13 cellular contexts compared by ENCODE assay signal in genomic region chr12:46356655-46357437, GRCh38. TPM values are rescaled to one million over a fixed set of nuclear protein-coding genes. Genes with fewer than 3 reads are reported as not detected.
DNase-seq lines count a peak whose midpoint lies in the region; ATAC-seq and TF ChIP-seq lines count a peak whose summit lies in the region.
"Had no signal": no experiment of that assay in that cellular context is flagged by ENCODE, and none has a peak within 500 bp of the region (broad histone marks: within the 10 kb centered on the region; RNA-seq: fewer than 3 reads in every experiment).

No MANE protein-coding gene starts in this region.

- ATAC-seq in activated T-helper 17 cell treated with anti-CD3 and anti-CD28 coated beads, Interleukin-2, amount 50 U/mL, for 72 hours (replicated peaks), result peak; percentile 11
- ATAC-seq in left lung, result peak; percentile 7
- ATAC-seq in HG03095 (IDR thresholded peaks at IDR 0.05; ENCODE audit: unreplicated experiment), result no peak

- H3K23ac ChIP-seq in mesendoderm (ENCODE audit: low read length), result no peak overlapping the region

- H3K27ac ChIP-seq in breast epithelium, result peak overlapping the region in 1 of 2 donors; percentile 18
- no peak overlapping the region for H3K27ac ChIP-seq in left lung
- H3K27ac ChIP-seq in thymus (ENCODE audit: low read depth), result peak overlapping the region; percentile 18
- no peak overlapping the region for H3K27ac ChIP-seq in mesendoderm (ENCODE audit: low read depth, low read length)

- H3K18ac ChIP-seq in mesendoderm (ENCODE audit: low read length), result no peak overlapping the region

- no peaks in the 10 kb centered on the region for H3K27me3 Mint-ChIP-seq in MCF 10A (ENCODE audit: insufficient read depth, unreplicated experiment)
- H3K27me3 Mint-ChIP-seq in activated T-helper 17 cell treated with anti-CD3 and anti-CD28 coated beads, Interleukin-2, amount 50 U/mL, for 72 hours, result no peaks in the 10 kb centered on the region

- H4K5ac ChIP-seq in mesendoderm (ENCODE audit: low read length), result no peak overlapping the region

- no peak overlapping the region for H3K9ac ChIP-seq in mesendoderm (ENCODE audit: low read length)

- intact Hi-C loops in MCF 10A (cut with micrococcal nuclease) (loop anchor here (1.0 to 5.0 kb wide), 2 partner anchors 205 to 232 kb away; no protein-coding TSS in a partner anchor), breast epithelium (cut with DNase I; ENCODE audit: low total_unique reads) (no loop called here), left lung (cut with DNase I) (no loop called here)

- H3K4me3 Mint-ChIP-seq in MCF 10A (ENCODE audit: unreplicated experiment), result no peak overlapping the region
- H3K4me3 Mint-ChIP-seq in activated T-helper 17 cell treated with anti-CD3 and anti-CD28 coated beads, Interleukin-2, amount 50 U/mL, for 72 hours, result no peak overlapping the region

- H3K27me3 ChIP-seq in breast epithelium (no peaks in the 10 kb centered on the region), left lung (no peaks in the 10 kb centered on the region), thymus (ENCODE audit: control insufficient read depth, insufficient read depth) (no peaks in the 10 kb centered on the region), mesendoderm (ENCODE audit: insufficient read depth, low read length, poor library complexity) (no peaks in the 10 kb centered on the region)
- H3K27me3 ChIP-seq: esophagus squamous epithelium had no signal

- no peak overlapping the region for H3K4ac ChIP-seq in mesendoderm (ENCODE audit: low read depth, low read length)

- WGBS in thymus, result 94% methylated on average over 5 of the region's 5 CpGs
- WGBS in mesendoderm (ENCODE audit: extremely low coverage, insufficient coverage, low lambda C conversion rate), result no CpG with 5 or more reads among the region's 5 CpGs

- TF ChIP-seq POLR2A in breast epithelium (IDR thresholded peaks at IDR 0.05), result no peak

- TF ChIP-seq CTCF in MCF 10A (IDR thresholded peaks at IDR 0.05; ENCODE audit: unreplicated experiment) (no peak), breast epithelium (IDR thresholded peaks at IDR 0.05) (no peak), left lung (IDR thresholded peaks at IDR 0.05) (no peak)

- H2BK5ac ChIP-seq in mesendoderm (ENCODE audit: low read length), result no peak overlapping the region

- H3K36me3 Mint-ChIP-seq in MCF 10A (ENCODE audit: insufficient read depth, unreplicated experiment), result peaks cover 60% of the 10 kb centered on the region
- peaks cover 41% of the 10 kb centered on the region for H3K36me3 Mint-ChIP-seq in activated T-helper 17 cell treated with anti-CD3 and anti-CD28 coated beads, Interleukin-2, amount 50 U/mL, for 72 hours (ENCODE audit: low read depth)

- no peaks in the 10 kb centered on the region for H3K9me3 ChIP-seq in breast epithelium
- no peaks in the 10 kb centered on the region for H3K9me3 ChIP-seq in left lung
- H3K9me3 ChIP-seq in thymus (ENCODE audit: control insufficient read depth), result no peaks in the 10 kb centered on the region
- H3K9me3 ChIP-seq: esophagus squamous epithelium had no signal

- no peaks in the 10 kb centered on the region for H3K79me2 ChIP-seq in mesendoderm (ENCODE audit: control insufficient read depth, insufficient read depth, low read length)

- POLR2A ChIA-PET in MCF 10A (lab: Yijun Ruan, JAX), result interaction anchor here (0.6 to 5.3 kb wide), 52 partner anchors 10 to 592 kb away, joined by 3 to 129 read pairs (median 4); partner anchors contain the start of genes SCAF11 and SLC38A1

- H3K4me1 ChIP-seq in breast epithelium (no peaks in the 10 kb centered on the region), left lung (peaks cover 0 to 6% of the 10 kb centered on the region in 2 donors), thymus (ENCODE audit: control insufficient read depth, insufficient read depth, low read length) (no peaks in the 10 kb centered on the region), mesendoderm (ENCODE audit: control insufficient read depth, low read depth, low read length) (no peaks in the 10 kb centered on the region)

- H3K4me3 ChIP-seq in breast epithelium (no peak overlapping the region), left lung (no peak overlapping the region), thymus (ENCODE audit: low read length) (no peak overlapping the region), mesendoderm (ENCODE audit: low read length) (no peak overlapping the region)
- H3K4me3 ChIP-seq: esophagus squamous epithelium had no signal

- no peaks in the 10 kb centered on the region for H3K9me3 Mint-ChIP-seq in MCF 10A (ENCODE audit: unreplicated experiment)
- no peaks in the 10 kb centered on the region for H3K9me3 Mint-ChIP-seq in activated T-helper 17 cell treated with anti-CD3 and anti-CD28 coated beads, Interleukin-2, amount 50 U/mL, for 72 hours

- H3K4me2 ChIP-seq in mesendoderm (ENCODE audit: low read length), result no peak overlapping the region

- H3K36me3 ChIP-seq in breast epithelium, result peaks cover 12% of the 10 kb centered on the region
- H3K36me3 ChIP-seq in left lung, result peaks cover 0 to 36% of the 10 kb centered on the region in 2 donors
- peaks cover 4% of the 10 kb centered on the region for H3K36me3 ChIP-seq in thymus (ENCODE audit: control insufficient read depth, insufficient read depth)
- peaks cover 10% of the 10 kb centered on the region for H3K36me3 ChIP-seq in mesendoderm (ENCODE audit: control insufficient read depth, insufficient read depth, low read length)

- no peak overlapping the region for H4K8ac ChIP-seq in mesendoderm (ENCODE audit: low read depth, low read length)

- DNase-seq in MCF 10A (ENCODE audit: unreplicated experiment), result no peak
- DNase-seq in breast epithelium (ENCODE audit: low spot score in 2 of 2), result no peak
- no peak for DNase-seq in left lung
- no peak for DNase-seq in mesendoderm
- no peak for DNase-seq in AG20443 (ENCODE audit: low spot score)
- DNase-seq: activated gamma-delta T cell, caudate nucleus, esophagus squamous epithelium, NCI-H1417 treated with DMSO at 0.1 percent for 48 hours, NCI-H774 had no signal

- no peak overlapping the region for H2BK15ac ChIP-seq in mesendoderm (replicated peaks; ENCODE audit: low read depth)

- CTCF ChIA-PET in MCF 10A (lab: Yijun Ruan, JAX), result interaction anchor here (0.6 to 2.0 kb wide), 7 partner anchors 15 to 320 kb away, joined by 3 to 10 read pairs (median 6); no protein-coding TSS in a partner anchor

- no peak overlapping the region for H2BK120ac ChIP-seq in mesendoderm (ENCODE audit: low read depth, low read length)

- no peak overlapping the region for H2AK5ac ChIP-seq in mesendoderm (ENCODE audit: low read length)

- H3K27ac Mint-ChIP-seq in MCF 10A (ENCODE audit: low read depth, unreplicated experiment), result peak overlapping the region; percentile 7
- no peak overlapping the region for H3K27ac Mint-ChIP-seq in activated T-helper 17 cell treated with anti-CD3 and anti-CD28 coated beads, Interleukin-2, amount 50 U/mL, for 72 hours

- no peaks in the 10 kb centered on the region for H3K79me1 ChIP-seq in mesendoderm (ENCODE audit: low read length)

- no peak overlapping the region for H3K56ac ChIP-seq in mesendoderm (ENCODE audit: low read length)

- H3K4me1 Mint-ChIP-seq in MCF 10A (ENCODE audit: insufficient read depth, unreplicated experiment), result peaks cover 12% of the 10 kb centered on the region
- peaks cover 8% of the 10 kb centered on the region for H3K4me1 Mint-ChIP-seq in activated T-helper 17 cell treated with anti-CD3 and anti-CD28 coated beads, Interleukin-2, amount 50 U/mL, for 72 hours

- no TSS peak for BruUV-seq in MCF 10A (replicated peaks; lab: Mats Ljungman, UMichigan)

RNA-seq across cellular contexts. Expression of gene SLC38A2, which starts 15.7 kb away (rescaled TPM):
- total RNA-seq in MCF 10A (2022), result 817 and 1,070 TPM in 2 replicates
- 100 to 1,000 TPM; 250 to 424 (median 399) TPM for total RNA-seq in breast epithelium
- 100 to 1,000 TPM; 203 to 206 TPM for total RNA-seq in activated T-helper 17 cell treated with anti-CD3 and anti-CD28 coated beads, Interleukin-2, amount 50 U/mL, for 72 hours
- total RNA-seq in left lung, result 100 to 1,000 TPM; 209 to 270 TPM
- 137 TPM for polyA plus RNA-seq in thymus
- 295 TPM for polyA plus RNA-seq in mesendoderm (2013, experiment 1 of 2)
- polyA plus RNA-seq in mesendoderm (2013, experiment 2 of 2), result 286 TPM
